Comparison of ENCODE assay signal across 8 cellular contexts in genomic region chr3:2765002-2765579, GRCh38.
DNase-seq lines count a peak whose midpoint lies in the region; ATAC-seq and TF ChIP-seq lines count a peak whose summit lies in the region.

No MANE protein-coding gene starts in this region.

- ATAC-seq in stimulated activated naive CD8-positive, alpha-beta T cell treated with anti-CD3 and anti-CD28 coated beads, Interleukin-15, amount 100 ng/mL, for 72 hours, result peak; percentile 64
- ATAC-seq in stimulated activated naive CD8-positive, alpha-beta T cell treated with anti-CD3 and anti-CD28 coated beads, Interleukin-15, Interleukin-2, amounts not matched to agents 100 U/mL and 50 U/mL, for 24 hours, result no peak
- peak; percentile 38 to 60 for ATAC-seq in stimulated activated naive B cell treated with anti-CD40 and anti-IgM and Interleukin-4, amounts not matched to agents 10 μg/mL and 1 μg/mL and 100 μg/mL, for 72 hours (replicated peaks)
- ATAC-seq in omental fat pad (ENCODE audit: low FRiP score), result no peak

- intact Hi-C loops in posterior cingulate gyrus (cut with DNase I), result no loop called here

- H3K4me1 Mint-ChIP-seq in stimulated activated naive CD8-positive, alpha-beta T cell treated with anti-CD3 and anti-CD28 coated beads, Interleukin-15, amount 100 ng/mL, for 72 hours, result no peaks in the 10 kb centered on the region
- H3K4me1 Mint-ChIP-seq in stimulated activated naive B cell treated with anti-CD40 and anti-IgM and Interleukin-4, amounts not matched to agents 10 μg/mL and 1 μg/mL and 100 μg/mL, for 72 hours, result peaks cover 0 to 2% of the 10 kb centered on the region in 2 donors

- no peak for DNase-seq in stimulated activated naive CD8-positive, alpha-beta T cell treated with anti-CD3 and anti-CD28 coated beads, Interleukin-15, amount 100 ng/mL, for 72 hours
- no peak for DNase-seq in stimulated activated naive CD8-positive, alpha-beta T cell treated with anti-CD3 and anti-CD28 coated beads, Interleukin-15, Interleukin-2, amounts not matched to agents 100 U/mL and 50 U/mL, for 24 hours
- DNase-seq in HuH-7 (ENCODE audit: low spot score) (peak; percentile 44), SK-N-DZ (ENCODE audit: low spot score) (peak; percentile 71), posterior cingulate gyrus (no peak), KG1 (lab: John Stamatoyannopoulos, UW) (no peak), omental fat pad (ENCODE audit: low spot score) (no peak)
- no peak for DNase-seq in stimulated activated naive B cell treated with anti-CD40 and anti-IgM and Interleukin-4, amounts not matched to agents 10 μg/mL and 1 μg/mL and 100 μg/mL, for 72 hours

- H3K27me3 Mint-ChIP-seq in stimulated activated naive CD8-positive, alpha-beta T cell treated with anti-CD3 and anti-CD28 coated beads, Interleukin-15, amount 100 ng/mL, for 72 hours, result peaks cover 18% of the 10 kb centered on the region
- H3K27me3 Mint-ChIP-seq in stimulated activated naive B cell treated with anti-CD40 and anti-IgM and Interleukin-4, amounts not matched to agents 10 μg/mL and 1 μg/mL and 100 μg/mL, for 72 hours, result peaks cover 0 to 5% of the 10 kb centered on the region in 2 donors

- TF ChIP-seq CTCF in omental fat pad (IDR thresholded peaks at IDR 0.05), result no peak

- no peak overlapping the region for H3K27ac Mint-ChIP-seq in stimulated activated naive CD8-positive, alpha-beta T cell treated with anti-CD3 and anti-CD28 coated beads, Interleukin-15, amount 100 ng/mL, for 72 hours
- H3K27ac Mint-ChIP-seq in stimulated activated naive B cell treated with anti-CD40 and anti-IgM and Interleukin-4, amounts not matched to agents 10 μg/mL and 1 μg/mL and 100 μg/mL, for 72 hours, result no peak overlapping the region

- H3K36me3 Mint-ChIP-seq in stimulated activated naive B cell treated with anti-CD40 and anti-IgM and Interleukin-4, amounts not matched to agents 10 μg/mL and 1 μg/mL and 100 μg/mL, for 72 hours, result no peaks in the 10 kb centered on the region

- no peak overlapping the region for H3K4me3 Mint-ChIP-seq in stimulated activated naive CD8-positive, alpha-beta T cell treated with anti-CD3 and anti-CD28 coated beads, Interleukin-15, amount 100 ng/mL, for 72 hours
- H3K4me3 Mint-ChIP-seq in stimulated activated naive B cell treated with anti-CD40 and anti-IgM and Interleukin-4, amounts not matched to agents 10 μg/mL and 1 μg/mL and 100 μg/mL, for 72 hours, result no peak overlapping the region

- H3K9me3 Mint-ChIP-seq in stimulated activated naive CD8-positive, alpha-beta T cell treated with anti-CD3 and anti-CD28 coated beads, Interleukin-15, amount 100 ng/mL, for 72 hours, result no peaks in the 10 kb centered on the region
- no peaks in the 10 kb centered on the region for H3K9me3 Mint-ChIP-seq in stimulated activated naive B cell treated with anti-CD40 and anti-IgM and Interleukin-4, amounts not matched to agents 10 μg/mL and 1 μg/mL and 100 μg/mL, for 72 hours

Comparison
In these comparisons a context has a peak if more than half of its experiments do, and no peak if none do; other contexts are left out.
1. ATAC-seq: peak in stimulated activated naive CD8-positive, alpha-beta T cell treated with anti-CD3 and anti-CD28 coated beads, Interleukin-15, amount 100 ng/mL, for 72 hours (single experiment) and stimulated activated naive B cell treated with anti-CD40 and anti-IgM and Interleukin-4, amounts not matched to agents 10 μg/mL and 1 μg/mL and 100 μg/mL, for 72 hours (2 of 2); none in stimulated activated naive CD8-positive, alpha-beta T cell treated with anti-CD3 and anti-CD28 coated beads, Interleukin-15, Interleukin-2, amounts not matched to agents 100 U/mL and 50 U/mL, for 24 hours (single experiment) and omental fat pad (single experiment).
2. DNase-seq: peak in HuH-7 (single experiment) and SK-N-DZ (single experiment); none in stimulated activated naive CD8-positive, alpha-beta T cell treated with anti-CD3 and anti-CD28 coated beads, Interleukin-15, amount 100 ng/mL, for 72 hours (0 of 2), stimulated activated naive CD8-positive, alpha-beta T cell treated with anti-CD3 and anti-CD28 coated beads, Interleukin-15, Interleukin-2, amounts not matched to agents 100 U/mL and 50 U/mL, for 24 hours (single experiment), stimulated activated naive B cell treated with anti-CD40 and anti-IgM and Interleukin-4, amounts not matched to agents 10 μg/mL and 1 μg/mL and 100 μg/mL, for 72 hours (single experiment), posterior cingulate gyrus (0 of 10), KG1 (single experiment) and omental fat pad (single experiment).